In genomic region chr5:10666531-10667305, GRCh38 we compare ENCODE assay signal across 22 cellular contexts.
DNase-seq lines count a peak whose midpoint lies in the region; ATAC-seq, FAIRE-seq and TF ChIP-seq lines count a peak whose summit lies in the region.
"Had no signal": no experiment of that assay in that cellular context is flagged by ENCODE, and none has a peak within 500 bp of the region (broad histone marks: within the 10 kb centered on the region; RNA-seq: fewer than 3 reads in every experiment).

No MANE protein-coding gene starts in this region.

- H3K4me3 ChIP-seq in PC-3 (ENCODE audit: low read length) (no peak overlapping the region), astrocyte (ENCODE audit: insufficient read depth, low read depth, low read length) (no peak overlapping the region), gastrocnemius medialis (no peak overlapping the region)
- H3K4me3 ChIP-seq: MG63, SJSA1 had no signal

- H3K9ac ChIP-seq in PC-3 (ENCODE audit: low read length) (no peak overlapping the region), astrocyte (ENCODE audit: low read length) (no peak overlapping the region)

- H2AFZ ChIP-seq in PC-3 (ENCODE audit: low read length) (no peak overlapping the region), astrocyte (ENCODE audit: low read depth, low read length) (no peak overlapping the region)

- H3K27ac Mint-ChIP-seq in astrocyte (ENCODE audit: unreplicated experiment): peak overlapping the region; percentile 41

- POLR2A ChIA-PET in PC-3 (lab: Charles Lee; ENCODE audit: unreplicated experiment): interaction anchor here (0.6 kb wide), 1 partner anchor 38 kb away, joined by 3 read pairs; no protein-coding TSS in a partner anchor

- no peaks in the 10 kb centered on the region for H3F3A ChIP-seq in PC-3 (ENCODE audit: low read length, unreplicated experiment)

- no peak for FAIRE-seq in astrocyte (lab: Jason Lieb, UNC)
- FAIRE-seq: D721Med, GM18507, H54 had no signal

- H3K36me3 ChIP-seq in PC-3 (ENCODE audit: low read depth, low read length) (no peaks in the 10 kb centered on the region), astrocyte (ENCODE audit: insufficient read depth, low read length) (no peaks in the 10 kb centered on the region), gastrocnemius medialis (no peaks in the 10 kb centered on the region)
- H3K36me3 ChIP-seq: BE2C, MG63, SJSA1 had no signal

- H3K9me3 ChIP-seq in PC-3 (ENCODE audit: low read length) (0 out of 2 replicates have a peak, but pooled peaks cover 8% of the 10 kb centered on the region), astrocyte (ENCODE audit: insufficient read depth, low read depth, low read length) (peaks cover 8% of the 10 kb centered on the region), gastrocnemius medialis (no peaks in the 10 kb centered on the region)
- H3K9me3 ChIP-seq: BE2C, SJSA1 had no signal

- H3K4me1 Mint-ChIP-seq in astrocyte (ENCODE audit: low read depth, unreplicated experiment): peaks cover 6% of the 10 kb centered on the region

- CTCF ChIA-PET in PC-3 (lab: Charles Lee): no interaction called here

- H3K4me2 ChIP-seq in PC-3 (ENCODE audit: low read length): no peak overlapping the region
- H3K4me2 ChIP-seq in astrocyte (ENCODE audit: low read length): no peak overlapping the region

- intact Hi-C loops in PC-3 (cut with micrococcal nuclease): no loop called here
- intact Hi-C loops in gastrocnemius medialis (cut with DNase I; ENCODE audit: low total_unique reads): no loop called here

- no peaks in the 10 kb centered on the region for H3K9me2 ChIP-seq in PC-3 (replicated peaks; ENCODE audit: low read length)

- no peaks in the 10 kb centered on the region for H4K20me1 ChIP-seq in PC-3 (ENCODE audit: low read length)
- no peaks in the 10 kb centered on the region for H4K20me1 ChIP-seq in astrocyte (ENCODE audit: insufficient read depth, low read length)

- no peak for TF ChIP-seq CTCF in PC-3 (conservative IDR thresholded peaks at IDR 0.05; ENCODE audit: low read depth, low read length)
- no peak for TF ChIP-seq CTCF in astrocyte (IDR thresholded peaks at IDR 0.05; ENCODE audit: insufficient read depth, low read depth, low read length)
- TF ChIP-seq CTCF in gastrocnemius medialis (IDR thresholded peaks at IDR 0.05 in 4 of 5, conservative IDR thresholded peaks at IDR 0.05 in 1 of 5): no peak

- H3K4me3 Mint-ChIP-seq in astrocyte (ENCODE audit: unreplicated experiment): no peak overlapping the region

- in situ Hi-C loops in gastrocnemius medialis (cut with MboI; ENCODE audit: low sequenced_read_pairs in 4 of 4): no loop called here

- BruUV-seq in PC-3 (replicated peaks; lab: Mats Ljungman, UMichigan): no TSS peak

- TF ChIP-seq POLR2A in gastrocnemius medialis (IDR thresholded peaks at IDR 0.05): no peak

- H3K4me1 ChIP-seq in PC-3 (ENCODE audit: insufficient read depth, low read length): peaks cover 7% of the 10 kb centered on the region
- H3K4me1 ChIP-seq in astrocyte (ENCODE audit: insufficient read depth, low read length): peaks cover 7% of the 10 kb centered on the region
- H3K4me1 ChIP-seq in gastrocnemius medialis: peaks cover 8 to 24% of the 10 kb centered on the region in 2 donors
- H3K4me1 ChIP-seq: SJSA1 had no signal

- H3K27ac ChIP-seq in PC-3 (ENCODE audit: low read length) (no peak overlapping the region), astrocyte (ENCODE audit: low read depth, low read length) (no peak overlapping the region), gastrocnemius medialis (peak overlapping the region; percentile 38 to 67 (median 50))
- H3K27ac ChIP-seq: SJSA1 had no signal

- ATAC-seq in PC-3: 0 out of 2 replicates have a peak, but pooled peaks have one; percentile 6
- peak; percentile 93 to 95 for ATAC-seq in gastrocnemius medialis
- no peak for ATAC-seq in GM18861 (IDR thresholded peaks at IDR 0.05; ENCODE audit: unreplicated experiment)
- ATAC-seq: Panc1 had no signal

- peaks cover 14% of the 10 kb centered on the region for H3K9me3 Mint-ChIP-seq in astrocyte (ENCODE audit: unreplicated experiment)

- no peaks in the 10 kb centered on the region for H3K79me2 ChIP-seq in PC-3 (ENCODE audit: low read length)
- H3K79me2 ChIP-seq in astrocyte (ENCODE audit: insufficient read depth, low read length): no peaks in the 10 kb centered on the region

- H3K36me3 Mint-ChIP-seq in astrocyte (ENCODE audit: low read depth, unreplicated experiment): peaks cover 3% of the 10 kb centered on the region

- DNase-seq in PC-3 (peak; percentile 60), astrocyte (ENCODE audit: low read depth) (no peak), myocyte (ENCODE audit: low read depth) (peak; percentile 80), gastrocnemius medialis (peak; percentile 22 to 39)
- no peak for DNase-seq in activated naive CD4-positive, alpha-beta T cell treated with anti-CD3 and anti-CD28 coated beads, Interleukin-2, amount 50 U/mL, for 16 hours
- no peak for DNase-seq in effector CD8-positive, alpha-beta T cell (lab: John Stamatoyannopoulos, UW)
- DNase-seq: BE2C; DMS53; GDM1; Kasumi-1; MG63; NCI-H1436; NCI-H187 treated with DMSO at 0.1 percent for 48 hours; NCI-H2227 treated with DMSO at 0.1 percent for 48 hours; NCI-H510A; NK-92 treated with Interleukin-12 subunit alpha and Interleukin-12 subunit beta, amount 100 ng/mL, for 24 hours had no signal

- H3K27me3 Mint-ChIP-seq in astrocyte (ENCODE audit: low read depth, unreplicated experiment): peaks cover 5% of the 10 kb centered on the region

- no peaks in the 10 kb centered on the region for H3K27me3 ChIP-seq in PC-3 (ENCODE audit: low read length)
- H3K27me3 ChIP-seq in astrocyte (ENCODE audit: insufficient read depth, low read length): no peaks in the 10 kb centered on the region
- no peaks in the 10 kb centered on the region for H3K27me3 ChIP-seq in gastrocnemius medialis
- H3K27me3 ChIP-seq: BE2C, SJSA1 had no signal

Comparison
In these comparisons a context has a peak if more than half of its experiments do, and no peak if none do; other contexts are left out.
1. DNase-seq: peak in PC-3 (single experiment), myocyte (single experiment) and gastrocnemius medialis (2 of 2); none in astrocyte (single experiment), activated naive CD4-positive, alpha-beta T cell treated with anti-CD3 and anti-CD28 coated beads, Interleukin-2, amount 50 U/mL, for 16 hours (single experiment) and effector CD8-positive, alpha-beta T cell (single experiment).
2. H3K27ac ChIP-seq: peak in gastrocnemius medialis (4 of 4); none in PC-3 (single experiment) and astrocyte (single experiment).